In the genomic region with DNA sequence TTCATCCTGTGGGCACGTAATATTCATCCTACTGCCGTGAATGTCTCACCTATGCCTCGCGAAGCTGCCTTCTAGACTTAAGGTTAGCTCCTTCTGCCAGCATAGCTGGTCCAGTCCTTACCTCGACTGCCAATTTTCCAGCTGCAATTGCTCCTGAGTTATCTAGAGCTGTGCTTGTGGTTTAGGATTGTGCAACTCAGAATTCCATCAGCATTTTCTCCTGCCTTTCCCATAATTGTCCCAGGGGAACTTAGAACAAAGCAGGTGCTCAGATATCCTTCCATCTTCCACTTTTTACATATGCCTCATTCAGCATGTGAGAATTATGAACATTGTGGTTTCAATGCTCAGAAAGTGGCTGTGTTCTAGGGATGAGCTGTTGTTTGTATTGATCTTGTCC, we compare ENCODE assay signal across 18 cellular contexts.
A peak's percentile ranks its signal among the peaks of the same experiment; 100 is the strongest.
DNase-seq lines count a peak whose midpoint lies in the region; ATAC-seq, FAIRE-seq and TF ChIP-seq lines count a peak whose summit lies in the region.
"Had no signal": no experiment of that assay in that cellular context is flagged by ENCODE, and none has a peak within 500 bp of the region (broad histone marks: within the 10 kb centered on the region; RNA-seq: fewer than 3 reads in every experiment).

No MANE protein-coding gene starts in this region.

- no peaks in the 10 kb centered on the region for H3K79me1 ChIP-seq in trophoblast cell (ENCODE audit: low read length)

- no peak overlapping the region for H3K4me3 Mint-ChIP-seq in stimulated activated naive B cell treated with anti-CD40 and anti-IgM and Interleukin-4, amounts not matched to agents 10 μg/mL and 1 μg/mL and 100 μg/mL, for 72 hours
- H3K4me3 Mint-ChIP-seq: activated CD8-positive, alpha-beta memory T cell treated with anti-CD3 and anti-CD28 coated beads, Interleukin-2, amount 10 ng/mL, durations not matched to agents 7 days and 5 days; stimulated activated naive CD8-positive, alpha-beta T cell treated with anti-CD3 and anti-CD28 coated beads, Interleukin-15, Interleukin-2, amounts not matched to agents 100 ng/mL and 50 ng/mL, for 24 hours; T-helper 17 cell had no signal

- ATAC-seq in stimulated activated naive B cell treated with anti-CD40 and anti-IgM and Interleukin-4, amounts not matched to agents 10 μg/mL and 1 μg/mL and 100 μg/mL, for 72 hours (replicated peaks), result no peak
- ATAC-seq: activated CD8-positive, alpha-beta memory T cell treated with anti-CD3 and anti-CD28 coated beads, Interleukin-2, amount 10 ng/mL, durations not matched to agents 7 days and 5 days; HCT116; left colon; T-helper 17 cell had no signal

- no peaks in the 10 kb centered on the region for H3K36me3 Mint-ChIP-seq in stimulated activated naive B cell treated with anti-CD40 and anti-IgM and Interleukin-4, amounts not matched to agents 10 μg/mL and 1 μg/mL and 100 μg/mL, for 72 hours
- H3K36me3 Mint-ChIP-seq: activated CD8-positive, alpha-beta memory T cell treated with anti-CD3 and anti-CD28 coated beads, Interleukin-2, amount 10 ng/mL, durations not matched to agents 7 days and 5 days had no signal

- no peaks in the 10 kb centered on the region for H3K27me3 Mint-ChIP-seq in stimulated activated naive B cell treated with anti-CD40 and anti-IgM and Interleukin-4, amounts not matched to agents 10 μg/mL and 1 μg/mL and 100 μg/mL, for 72 hours
- H3K27me3 Mint-ChIP-seq: activated CD8-positive, alpha-beta memory T cell treated with anti-CD3 and anti-CD28 coated beads, Interleukin-2, amount 10 ng/mL, durations not matched to agents 7 days and 5 days; stimulated activated naive CD8-positive, alpha-beta T cell treated with anti-CD3 and anti-CD28 coated beads, Interleukin-15, Interleukin-2, amounts not matched to agents 100 ng/mL and 50 ng/mL, for 24 hours; T-helper 17 cell had no signal

- H2AFZ ChIP-seq in trophoblast cell (ENCODE audit: insufficient read depth, low read length, poor library complexity), result no peak overlapping the region

- WGBS in trophoblast cell (ENCODE audit: extremely low coverage, insufficient coverage, insufficient read length), result no CpG with 5 or more reads among the region's 5 CpGs

- no peak for FAIRE-seq in GM19239 (lab: Jason Lieb, UNC)

- no peak overlapping the region for H3K4me3 ChIP-seq in epithelial cell of esophagus (ENCODE audit: low read length)
- H3K4me3 ChIP-seq in trophoblast cell (ENCODE audit: low read depth, low read length), result no peak overlapping the region

- H3K9me3 ChIP-seq in trophoblast cell (ENCODE audit: insufficient read depth, low read depth, low read length), result no peaks in the 10 kb centered on the region

- H4K91ac ChIP-seq in trophoblast cell (ENCODE audit: low read depth, low read length), result no peak overlapping the region

- POLR2A ChIA-PET in RWPE1 (lab: Yijun Ruan, JAX; ENCODE audit: low non-redundant PET), result no interaction called here

- CTCF ChIA-PET in RWPE1 (lab: Yijun Ruan, JAX), result interaction anchor here (0.6 kb wide), 2 partner anchors 43 to 264 kb away, joined by 4 to 6 read pairs; no protein-coding TSS in a partner anchor

- H2BK5ac ChIP-seq in trophoblast cell (ENCODE audit: low read depth, low read length, poor library complexity), result no peak overlapping the region

- H3K36me3 ChIP-seq in trophoblast cell (ENCODE audit: control insufficient read depth in 1 of 2, insufficient read depth in 2 of 2, low read length in 2 of 2), result no peaks in the 10 kb centered on the region

- no peak overlapping the region for H2AK5ac ChIP-seq in trophoblast cell (ENCODE audit: low read length)

- TF ChIP-seq CTCF in RWPE1 (conservative IDR thresholded peaks at IDR 0.05; ENCODE audit: low read depth), result no peak
- no peak for TF ChIP-seq CTCF in epithelial cell of esophagus (IDR thresholded peaks at IDR 0.05; ENCODE audit: insufficient read depth, low read depth, low read length, missing control alignments)

- no peaks in the 10 kb centered on the region for H3K4me1 ChIP-seq in trophoblast cell (ENCODE audit: control insufficient read depth in 1 of 2, insufficient read depth in 2 of 2, low read length in 2 of 2)

- no peak overlapping the region for H3K4me2 ChIP-seq in trophoblast cell (ENCODE audit: low read length)

- no peak overlapping the region for H3K4ac ChIP-seq in trophoblast cell (ENCODE audit: low read depth, low read length)

- DNase-seq in NCI-H510A treated with DMSO at 0.1 percent for 48 hours (lab: John Stamatoyannopoulos, UW), result peak; percentile 34
- no peak for DNase-seq in NCI-H510A (lab: John Stamatoyannopoulos, UW)
- peak; percentile 1 for DNase-seq in RWPE1 (ENCODE audit: low spot score)
- DNase-seq in epithelial cell of esophagus (ENCODE audit: low read depth), result peak; percentile 15
- peak; percentile 35 to 54 for DNase-seq in trophoblast cell
- no peak for DNase-seq in GM19239 (ENCODE audit: insufficient read length, low spot score)
- DNase-seq in 8988T, result no peak
- no peak for DNase-seq in stimulated activated naive B cell treated with anti-CD40 and anti-IgM and Interleukin-4, amounts not matched to agents 10 μg/mL and 1 μg/mL and 100 μg/mL, for 72 hours
- DNase-seq: activated CD4-positive, CD25-positive, alpha-beta regulatory T cell treated with anti-CD3 and anti-CD28 coated beads, Interleukin-2, amount 50 U/mL, for 72 hours; activated CD8-positive, alpha-beta memory T cell treated with anti-CD3 and anti-CD28 coated beads, Interleukin-2, amount 10 ng/mL, durations not matched to agents 7 days and 5 days; dermis blood vessel endothelial cell; left colon; NCI-H2029; T-helper 17 cell had no signal

- no peak overlapping the region for H4K12ac ChIP-seq in trophoblast cell (ENCODE audit: low read depth, low read length)

- no peak overlapping the region for H2BK120ac ChIP-seq in trophoblast cell (ENCODE audit: insufficient read depth, low read length, poor library complexity)

- no peak overlapping the region for H3K18ac ChIP-seq in trophoblast cell (ENCODE audit: low read length)

- H3K79me2 ChIP-seq in trophoblast cell (ENCODE audit: control insufficient read depth, insufficient read depth, low read length, poor library complexity), result no peaks in the 10 kb centered on the region

- no peak overlapping the region for H3K23ac ChIP-seq in trophoblast cell (ENCODE audit: low read length)

- no peak overlapping the region for H4K8ac ChIP-seq in trophoblast cell (ENCODE audit: low read depth, low read length)

- no peak overlapping the region for H3K27ac Mint-ChIP-seq in stimulated activated naive B cell treated with anti-CD40 and anti-IgM and Interleukin-4, amounts not matched to agents 10 μg/mL and 1 μg/mL and 100 μg/mL, for 72 hours
- H3K27ac Mint-ChIP-seq: activated CD8-positive, alpha-beta memory T cell treated with anti-CD3 and anti-CD28 coated beads, Interleukin-2, amount 10 ng/mL, durations not matched to agents 7 days and 5 days; stimulated activated naive CD8-positive, alpha-beta T cell treated with anti-CD3 and anti-CD28 coated beads, Interleukin-15, Interleukin-2, amounts not matched to agents 100 ng/mL and 50 ng/mL, for 24 hours; T-helper 17 cell had no signal

- no peak overlapping the region for H3K14ac ChIP-seq in trophoblast cell (ENCODE audit: low read length)

- H3K27ac ChIP-seq in RWPE1 (no peak overlapping the region), trophoblast cell (ENCODE audit: low read depth, low read length) (no peak overlapping the region)
- H3K27ac ChIP-seq: 22Rv1, C4-2B had no signal

- no peak overlapping the region for H3K9ac ChIP-seq in trophoblast cell (ENCODE audit: low read length)

- no peaks in the 10 kb centered on the region for H3K27me3 ChIP-seq in trophoblast cell (ENCODE audit: insufficient read depth, low read length)

- H3K9me3 Mint-ChIP-seq in stimulated activated naive B cell treated with anti-CD40 and anti-IgM and Interleukin-4, amounts not matched to agents 10 μg/mL and 1 μg/mL and 100 μg/mL, for 72 hours, result peaks cover 4 to 6% of the 10 kb centered on the region in 2 donors

- no peaks in the 10 kb centered on the region for H3K4me1 Mint-ChIP-seq in stimulated activated naive B cell treated with anti-CD40 and anti-IgM and Interleukin-4, amounts not matched to agents 10 μg/mL and 1 μg/mL and 100 μg/mL, for 72 hours
- H3K4me1 Mint-ChIP-seq: activated CD8-positive, alpha-beta memory T cell treated with anti-CD3 and anti-CD28 coated beads, Interleukin-2, amount 10 ng/mL, durations not matched to agents 7 days and 5 days; T-helper 17 cell had no signal

- H2BK12ac ChIP-seq in trophoblast cell (ENCODE audit: low read length), result no peak overlapping the region

Comparison
In these comparisons a context has a peak if more than half of its experiments do, and no peak if none do; other contexts are left out.
1. DNase-seq: peak in NCI-H510A treated with DMSO at 0.1 percent for 48 hours (single experiment), RWPE1 (single experiment), epithelial cell of esophagus (single experiment) and trophoblast cell (2 of 2); none in NCI-H510A (single experiment), GM19239 (single experiment), 8988T (single experiment) and stimulated activated naive B cell treated with anti-CD40 and anti-IgM and Interleukin-4, amounts not matched to agents 10 μg/mL and 1 μg/mL and 100 μg/mL, for 72 hours (single experiment).